ENCODE assay signal across 9 cellular contexts in the genomic region with DNA sequence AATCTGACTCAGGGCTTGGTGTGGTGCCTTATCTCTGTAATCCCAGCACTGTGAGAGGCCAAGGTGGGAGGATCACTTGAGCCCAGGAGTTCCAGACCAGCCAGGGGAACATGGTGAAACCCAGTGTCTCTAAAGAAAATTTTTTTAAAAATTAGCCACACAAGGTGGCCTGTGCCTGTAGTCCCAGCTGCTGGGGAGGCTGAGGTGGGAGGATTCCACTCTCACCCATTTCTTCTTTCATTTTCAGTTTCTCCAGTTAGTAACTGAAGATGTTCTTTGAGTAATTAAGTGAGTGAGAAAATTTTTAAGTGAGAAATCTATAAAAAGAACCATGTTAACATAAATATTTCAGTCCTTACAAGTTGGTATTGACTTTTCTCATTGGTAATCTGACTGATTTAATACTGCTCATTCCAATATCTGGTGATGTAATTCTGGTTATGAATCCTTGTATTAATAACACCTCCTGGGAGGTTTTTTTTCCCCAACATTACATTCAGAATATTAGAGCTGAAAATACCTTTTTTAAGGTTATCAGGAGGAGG. TPM values are rescaled to one million over a fixed set of nuclear protein-coding genes. Genes with fewer than 3 reads are reported as not detected.
DNase-seq lines count a peak whose midpoint lies in the region; ATAC-seq, FAIRE-seq and TF ChIP-seq lines count a peak whose summit lies in the region.
"Had no signal": no experiment of that assay in that cellular context is flagged by ENCODE, and none has a peak within 500 bp of the region (broad histone marks: within the 10 kb centered on the region; RNA-seq: fewer than 3 reads in every experiment).

No MANE protein-coding gene starts in this region.

- DNase-seq in erythroblast (lab: John Stamatoyannopoulos, UW) (peak; percentile 11 to 21), GM12892 (ENCODE audit: insufficient read length) (no peak), SK-N-DZ (ENCODE audit: low spot score) (no peak), NCI-H345 (lab: John Stamatoyannopoulos, UW) (no peak), NCI-H2107 treated with DMSO at 0.1 percent for 48 hours (lab: John Stamatoyannopoulos, UW; ENCODE audit: unreplicated experiment) (no peak)
- DNase-seq: GF-D8 had no signal

- ATAC-seq in GM18519 (IDR thresholded peaks at IDR 0.05; ENCODE audit: low FRiP score, unreplicated experiment) (peak; percentile 70), GM21528 (IDR thresholded peaks at IDR 0.05; ENCODE audit: low FRiP score, unreplicated experiment) (peak; percentile 67), HG03469 (IDR thresholded peaks at IDR 0.05; ENCODE audit: unreplicated experiment) (peak; percentile 45)

- no peak for FAIRE-seq in GM12892 (lab: Jason Lieb, UNC)

- TF ChIP-seq POLR2A in erythroblast (IDR thresholded peaks at IDR 0.05; ENCODE audit: low read length) (no peak), GM12892 (IDR thresholded peaks at IDR 0.05; ENCODE audit: low read depth, low read length) (no peak)

RNA-seq across cellular contexts. Expression of a gene that starts 6.1 kb away (rescaled TPM):
- polyA plus RNA-seq in GM12892 (2012; ENCODE audit: missing spikeins): 56.1 TPM
- polyA plus RNA-seq in SK-N-DZ (2014; cell fraction: cytosol; rRNA removed): 118 and 119 TPM in 2 replicates
- polyA plus RNA-seq in SK-N-DZ (2014; cell fraction: nucleus; rRNA removed): 493 and 536 TPM in 2 replicates

RNA-seq across cellular contexts. Expression of a gene that starts 21.1 kb away (rescaled TPM):
- polyA plus RNA-seq in GM12892 (2012; ENCODE audit: missing spikeins): 1.2 TPM
- polyA plus RNA-seq in SK-N-DZ (2014; cell fraction: cytosol; rRNA removed): 27.4 and 27.5 TPM in 2 replicates
- polyA plus RNA-seq in SK-N-DZ (2014; cell fraction: nucleus; rRNA removed): 6.1 and 11.7 TPM in 2 replicates

RNA-seq across cellular contexts. Expression of a gene that starts 28.1 kb away (rescaled TPM):
- polyA plus RNA-seq in GM12892 (2012; ENCODE audit: missing spikeins): 38.7 TPM
- polyA plus RNA-seq in SK-N-DZ (2014; cell fraction: cytosol; rRNA removed): 22.9 and 31.1 TPM in 2 replicates
- 9.5 and 27.8 TPM in 2 replicates for polyA plus RNA-seq in SK-N-DZ (2014; cell fraction: nucleus; rRNA removed)

RNA-seq across cellular contexts. Expression of a gene that starts 28.3 kb away (rescaled TPM):
- 26.2 TPM for polyA plus RNA-seq in GM12892 (2012; ENCODE audit: missing spikeins)
- polyA plus RNA-seq in SK-N-DZ (2014; cell fraction: cytosol; rRNA removed): 31.9 and 42.7 TPM in 2 replicates
- 26.5 and 31.2 TPM in 2 replicates for polyA plus RNA-seq in SK-N-DZ (2014; cell fraction: nucleus; rRNA removed)

RNA-seq across cellular contexts. Expression of a gene that starts 49.2 kb away (rescaled TPM):
- 35.2 TPM for polyA plus RNA-seq in GM12892 (2012; ENCODE audit: missing spikeins)
- polyA plus RNA-seq in SK-N-DZ (2014; cell fraction: cytosol; rRNA removed): 30.9 and 31.2 TPM in 2 replicates
- polyA plus RNA-seq in SK-N-DZ (2014; cell fraction: nucleus; rRNA removed): 45.7 and 70.5 TPM in 2 replicates

Comparison
In these comparisons a context has a peak if more than half of its experiments do, and no peak if none do; other contexts are left out.
1. DNase-seq: peak in erythroblast (2 of 2); none in GM12892 (single experiment), SK-N-DZ (single experiment), NCI-H345 (single experiment) and NCI-H2107 treated with DMSO at 0.1 percent for 48 hours (single experiment).
2. Peak in every context shown above with its lines, with median percentiles within 50 percentile points of each other: ATAC-seq.